1 cellular context compared by ENCODE assay signal in the genomic region with DNA sequence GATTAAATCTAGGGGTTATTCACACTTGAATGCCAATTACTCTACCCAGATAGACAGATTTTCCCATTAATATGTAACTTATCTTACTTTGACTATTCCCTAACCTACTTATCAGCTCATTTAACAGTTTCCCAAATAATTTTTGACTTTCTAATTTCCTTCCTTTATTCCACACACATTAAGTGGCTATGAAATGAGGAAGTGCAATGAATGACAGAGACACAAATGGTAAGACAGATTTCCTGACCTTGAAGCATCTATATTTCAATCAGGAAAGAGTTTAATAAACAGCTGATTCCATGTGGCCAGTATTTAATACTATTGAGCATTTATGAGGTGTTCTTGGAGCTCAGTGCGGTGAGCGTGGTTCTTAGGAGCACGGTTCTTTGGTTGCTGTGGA.
TF ChIP-seq lines count a peak whose summit lies in the region.

No MANE protein-coding gene starts in this region.

TF ChIP-seq in endothelial cell of umbilical vein, 7 proteins besides CTCF, POLR2A, EP300 and RAD21 (continued from another document):
- TF ChIP-seq POLR2AphosphoS5 (IDR thresholded peaks at IDR 0.05; ENCODE audit: insufficient read depth, low read depth, low read length) = no peak
- TF ChIP-seq GATA2 (IDR thresholded peaks at IDR 0.05; ENCODE audit: insufficient read depth, insufficient read length, low read depth, low read length) = no peak
- TF ChIP-seq MYC (IDR thresholded peaks at IDR 0.05; ENCODE audit: low read depth, low read length) = no peak
- TF ChIP-seq FOS (IDR thresholded peaks at IDR 0.05; ENCODE audit: borderline replicate concordance, insufficient read depth, low read length) = no peak
- no peak for TF ChIP-seq MAX (IDR thresholded peaks at IDR 0.05; ENCODE audit: insufficient read depth, insufficient read length)
